10 cellular contexts compared by ENCODE assay signal in genomic region chr19:7872306-7873204, GRCh38. TPM values are rescaled to one million over a fixed set of nuclear protein-coding genes. Genes with fewer than 3 reads are reported as not detected.
DNase-seq lines count a peak whose midpoint lies in the region; ATAC-seq, FAIRE-seq and TF ChIP-seq lines count a peak whose summit lies in the region.
"Had no signal": no experiment of that assay in that cellular context is flagged by ENCODE, and none has a peak within 500 bp of the region (broad histone marks: within the 10 kb centered on the region; RNA-seq: fewer than 3 reads in every experiment).

No MANE protein-coding gene starts in this region.

- H3K4me3 ChIP-seq in left ventricle myocardium inferior (peak overlapping the region; percentile 49), right atrium auricular region (peak overlapping the region in 1 of 2 donors; percentile 30), K562 (peak overlapping the region; percentile 12; the same call in 1 of the 2 replicates), mesenchymal stem cell (ENCODE audit: insufficient read depth in 1 of 2, low read depth in 1 of 2, low read length in 2 of 2) (no peak overlapping the region), sigmoid colon (peak overlapping the region in 2 of 4 donors; percentile 12 to 26)
- H3K4me3 ChIP-seq: right lobe of liver had no signal

- peak overlapping the region; percentile 12 for H2BK15ac ChIP-seq in mesenchymal stem cell (ENCODE audit: low read depth, poor library complexity, severe bottlenecking)

- TF ChIP-seq EP300 in K562 (IDR thresholded peaks at IDR 0.05; ENCODE audit: low read length): no peak
- TF ChIP-seq EP300 in sigmoid colon (IDR thresholded peaks at IDR 0.05): no peak

- no peak for TF ChIP-seq RAD21 in K562 (CRISPR knock-in tag; conservative IDR thresholded peaks at IDR 0.05 in 1 of 2, IDR thresholded peaks at IDR 0.05 in 1 of 2)

- H3K14ac ChIP-seq in mesenchymal stem cell (ENCODE audit: low read length in 2 of 2): peak overlapping the region in 1 of 2 experiments; percentile 72

- H3K27me3 ChIP-seq in left ventricle myocardium inferior (ENCODE audit: low read depth): peaks cover 68% of the 10 kb centered on the region
- peaks cover 0 to 5% of the 10 kb centered on the region in 2 donors for H3K27me3 ChIP-seq in right atrium auricular region
- no peaks in the 10 kb centered on the region; a peak in 1 of 5 replicates for H3K27me3 ChIP-seq in K562 (ENCODE audit: control insufficient read depth in 2 of 2, insufficient read depth in 2 of 2, low read length in 2 of 2)
- peaks cover 30 to 61% of the 10 kb centered on the region in 2 experiments for H3K27me3 ChIP-seq in mesenchymal stem cell (ENCODE audit: control insufficient read depth in 1 of 2, insufficient read depth in 1 of 2, low read length in 2 of 2)
- peaks cover 33 to 57% (median 56%) of the 10 kb centered on the region in 3 donors for H3K27me3 ChIP-seq in sigmoid colon

- POLR2A ChIA-PET in K562 (lab: Yijun Ruan, JAX): interaction anchor here (0.6 to 0.9 kb wide), 5 partner anchors 14 to 45 kb away, joined by 3 read pairs; partner anchors contain the start of genes LRRC8E and MAP2K7

- H2BK12ac ChIP-seq in mesenchymal stem cell (ENCODE audit: low read length in 2 of 2): peak overlapping the region in 1 of 2 experiments; percentile 61

- TF ChIP-seq POLR2A in K562 (conservative IDR thresholded peaks at IDR 0.05) (no peak), sigmoid colon (IDR thresholded peaks at IDR 0.05) (no peak)

- H3K4me2 ChIP-seq in K562 (ENCODE audit: insufficient read depth, low read length) (peak overlapping the region; percentile 68), mesenchymal stem cell (ENCODE audit: low read length, poor library complexity, severe bottlenecking) (peak overlapping the region; percentile 59)

- peak overlapping the region; percentile 28 to 75 for H3K18ac ChIP-seq in mesenchymal stem cell (ENCODE audit: low read depth in 1 of 2, low read length in 2 of 2)

- in situ Hi-C loops in K562 (cut with MboI): no loop called here

- no peaks in the 10 kb centered on the region for H3K9me1 ChIP-seq in K562 (ENCODE audit: control insufficient read depth, insufficient read depth, low read length)

- H3K9me3 ChIP-seq in left ventricle myocardium inferior (replicated peaks): no peaks in the 10 kb centered on the region
- H3K9me3 ChIP-seq in right atrium auricular region: no peaks in the 10 kb centered on the region
- no peaks in the 10 kb centered on the region for H3K9me3 ChIP-seq in K562 (replicated peaks; ENCODE audit: control insufficient read depth, insufficient read depth, low read depth, low read length)
- H3K9me3 ChIP-seq in mesenchymal stem cell (ENCODE audit: control insufficient read depth, low read length): no peaks in the 10 kb centered on the region
- H3K9me3 ChIP-seq in sigmoid colon: no peaks in the 10 kb centered on the region
- H3K9me3 ChIP-seq: lower lobe of right lung, right lobe of liver had no signal

- no peaks in the 10 kb centered on the region for H3K79me1 ChIP-seq in mesenchymal stem cell (replicated peaks; ENCODE audit: low read length, poor library complexity, severe bottlenecking)

- H3K4ac ChIP-seq in mesenchymal stem cell (ENCODE audit: low read depth in 1 of 2, low read length in 2 of 2): no peak overlapping the region

- TF ChIP-seq CTCF in left ventricle myocardium inferior (IDR thresholded peaks at IDR 0.05; ENCODE audit: borderline replicate concordance): no peak
- TF ChIP-seq CTCF in right atrium auricular region (IDR thresholded peaks at IDR 0.05): no peak
- no peak for TF ChIP-seq CTCF in K562 (IDR thresholded peaks at IDR 0.05 in 2 of 3, conservative IDR thresholded peaks at IDR 0.05 in 1 of 3; ENCODE audit: insufficient read depth in 2 of 3, low read depth in 1 of 3, low read length in 3 of 3)
- TF ChIP-seq CTCF in sigmoid colon (IDR thresholded peaks at IDR 0.05): no peak

- peaks cover 50% of the 10 kb centered on the region for H3K4me1 ChIP-seq in left ventricle myocardium inferior
- peaks cover 0 to 49% of the 10 kb centered on the region in 2 donors for H3K4me1 ChIP-seq in right atrium auricular region
- H3K4me1 ChIP-seq in K562 (replicated peaks in 1 of 2; ENCODE audit: control insufficient read depth in 2 of 2, insufficient read depth in 2 of 2, low read length in 2 of 2): peaks cover 13 to 73% of the 10 kb centered on the region in 2 experiments; a peak in 4 of 5 replicates
- peaks cover 53% of the 10 kb centered on the region for H3K4me1 ChIP-seq in mesenchymal stem cell (ENCODE audit: control insufficient read depth, insufficient read depth, low read depth, low read length)
- peaks cover 0 to 55% (median 48%) of the 10 kb centered on the region in 4 donors for H3K4me1 ChIP-seq in sigmoid colon

- no peak overlapping the region for H4K91ac ChIP-seq in mesenchymal stem cell (ENCODE audit: low read length)

- H4K8ac ChIP-seq in mesenchymal stem cell (ENCODE audit: low read length): no peak overlapping the region

- H2BK5ac ChIP-seq in mesenchymal stem cell (ENCODE audit: low read depth, low read length, poor library complexity, severe bottlenecking): no peak overlapping the region

- DNase-seq in left ventricle myocardium inferior: no peak
- no peak for DNase-seq in right atrium auricular region (ENCODE audit: low spot score)
- DNase-seq in K562 (ENCODE audit: extremely low read depth in 1 of 4, low spot score in 3 of 4): no peak
- no peak for DNase-seq in mesenchymal stem cell
- DNase-seq in OCI-M2 (lab: John Stamatoyannopoulos, UW; ENCODE audit: unreplicated experiment): no peak
- no peak for DNase-seq in sigmoid colon
- DNase-seq in RPMI8226: no peak

- no peak overlapping the region for H2AK5ac ChIP-seq in mesenchymal stem cell (ENCODE audit: low read length, severe bottlenecking)

- CTCF ChIA-PET in K562 (lab: Yijun Ruan, JAX; ENCODE audit: low intra/inter-chr PET ratio): interaction anchor here (0.7 to 1.0 kb wide), 2 partner anchors 30 to 304 kb away, joined by 3 read pairs; no protein-coding TSS in a partner anchor

- no peaks in the 10 kb centered on the region for H3K36me3 ChIP-seq in left ventricle myocardium inferior
- no peaks in the 10 kb centered on the region for H3K36me3 ChIP-seq in right atrium auricular region
- H3K36me3 ChIP-seq in K562 (ENCODE audit: control insufficient read depth, insufficient read depth, low read length): no peaks in the 10 kb centered on the region
- no peaks in the 10 kb centered on the region for H3K36me3 ChIP-seq in mesenchymal stem cell (ENCODE audit: control insufficient read depth in 1 of 2, insufficient read depth in 2 of 2, low read depth in 1 of 2, low read length in 2 of 2)
- no peaks in the 10 kb centered on the region for H3K36me3 ChIP-seq in sigmoid colon
- H3K36me3 ChIP-seq: lower lobe of right lung, right lobe of liver had no signal

- H3K27ac ChIP-seq in left ventricle myocardium inferior (replicated peaks) (no peak overlapping the region), right atrium auricular region (no peak overlapping the region), K562 (ENCODE audit: extremely low read depth, low read depth, low read length) (no peak overlapping the region), mesenchymal stem cell (ENCODE audit: low read length, poor library complexity, severe bottlenecking) (no peak overlapping the region), sigmoid colon (no peak overlapping the region)
- H3K27ac ChIP-seq: lower lobe of right lung, right lobe of liver had no signal

- WGBS in K562 (ENCODE audit: insufficient coverage, low coverage, missing lambda C conversion rate): 21% methylated on average over 35 of the region's 47 CpGs
- WGBS in mesenchymal stem cell: 52% methylated on average over 43 of the region's 47 CpGs
- WGBS in sigmoid colon, 2 donors: 54 to 57% methylated on average over 47 of the region's 47 CpGs

- H3K9ac ChIP-seq in K562 (ENCODE audit: insufficient read depth in 1 of 2, low read depth in 2 of 2, low read length in 2 of 2) (peak overlapping the region in 1 of 2 experiments; percentile 65; a peak in 2 of 4 replicates), mesenchymal stem cell (ENCODE audit: low read length) (no peak overlapping the region)

- no peaks in the 10 kb centered on the region for H3K79me2 ChIP-seq in K562 (ENCODE audit: control insufficient read depth, insufficient read depth, low read length)

- H3K23ac ChIP-seq in mesenchymal stem cell (ENCODE audit: low read length in 2 of 2): no peak overlapping the region

- no peak overlapping the region for H2BK120ac ChIP-seq in mesenchymal stem cell (ENCODE audit: low read depth, low read length)

- no peak for FAIRE-seq in K562 (lab: Jason Lieb, UNC)

- BruUV-seq in K562 (replicated peaks; lab: Mats Ljungman, UMichigan): no TSS peak

- peaks cover 13% of the 10 kb centered on the region for H4K20me1 ChIP-seq in K562 (replicated peaks; ENCODE audit: control insufficient read depth, insufficient read depth, low read length)

- peak overlapping the region; percentile 81 for H2AFZ ChIP-seq in K562 (ENCODE audit: low read depth, low read length)
- peak overlapping the region; percentile 47 for H2AFZ ChIP-seq in mesenchymal stem cell (ENCODE audit: low read depth, low read length)

- ATAC-seq in K562: no peak
- ATAC-seq in GM19328 (IDR thresholded peaks at IDR 0.05; ENCODE audit: unreplicated experiment): no peak

- intact Hi-C loops in left ventricle myocardium inferior (cut with micrococcal nuclease) (no loop called here), K562 (cut with micrococcal nuclease) (loop anchor here (5.0 kb wide), 1 partner anchor 50 kb away; the partner anchor contains the start of gene SNAPC2), sigmoid colon (cut with DNase I) (no loop called here)

RNA-seq across cellular contexts. Expression of gene PRR36, which starts 1.6 kb away (rescaled TPM):
- not detected for total RNA-seq in left ventricle myocardium inferior
- not detected for total RNA-seq in right atrium auricular region
- total RNA-seq in K562 (2011; cell fraction: chromatin; rRNA removed; ENCODE audit: low replicate concordance): 0.14 and 0.35 TPM in 2 replicates
- total RNA-seq in K562 (2011; cell fraction: nucleolus; rRNA removed): 0.17 and 0.26 TPM in 2 replicates
- total RNA-seq in K562 (2011; cell fraction: nucleoplasm; rRNA removed): 0.22 and 0.53 TPM in 2 replicates
- 0.05 TPM in 1 of 2 replicates, not detected in the other for total RNA-seq in K562 (2014; rRNA removed)
- not detected in 2 replicates for total RNA-seq in K562 (2014; rRNA removed; fragmentation: Illumina TruSeq; extraction: Trizol)
- 0.04 TPM in 1 of 2 replicates, not detected in the other for total RNA-seq in K562 (2015; rRNA removed; fragmentation: Illumina TruSeq; extraction: Trizol)
- 0.29 and 0.42 TPM in 2 replicates for total RNA-seq in K562 (2021)
- polyA plus RNA-seq in K562 (2011; rRNA removed): 0.07 TPM in 1 of 2 replicates, not detected in the other
- 0.09 and 0.13 TPM in 2 replicates for polyA plus RNA-seq in K562 (2011; cell fraction: cytosol; rRNA removed)
- 0.25 and 0.30 TPM in 2 replicates for polyA plus RNA-seq in K562 (2011; cell fraction: nucleus; rRNA removed)
- polyA plus RNA-seq in K562 (2012): 0.16 and 0.22 TPM in 2 replicates
- 0.06 and 0.14 TPM in 2 replicates for polyA plus RNA-seq in K562 (2014; fragmentation: Illumina TruSeq; extraction: Trizol)
- polyA plus RNA-seq in K562 (2014; fragmentation: Nextera tagmentation; extraction: Ambion mirVana): not detected
- not detected in 2 replicates for polyA plus RNA-seq in K562 (2014; rRNA removed)
- polyA minus RNA-seq in K562 (2011; rRNA and poly(A)+ RNA removed): 0.06 TPM in 1 of 2 replicates, not detected in the other
- 0.29 and 0.82 TPM in 2 replicates for polyA minus RNA-seq in K562 (2011; cell fraction: cytosol; rRNA and poly(A)+ RNA removed)
- 0.11 and 0.13 TPM in 2 replicates for polyA minus RNA-seq in K562 (2011; cell fraction: nucleus; rRNA and poly(A)+ RNA removed)
- 0.32 TPM for polyA plus RNA-seq in mesenchymal stem cell (2013, experiment 1 of 2)
- polyA plus RNA-seq in mesenchymal stem cell (2013, experiment 2 of 2): 0.25 TPM
- not detected for total RNA-seq in sigmoid colon
- under 1 TPM in 2 of 3 donors, not detected in 1; under 0.01 to 0.23 TPM for polyA plus RNA-seq in sigmoid colon

RNA-seq across cellular contexts. Expression of gene LRRC8E, which starts 15.8 kb away (rescaled TPM):
- total RNA-seq in left ventricle myocardium inferior (0.44 TPM), right atrium auricular region (1 to 10 TPM; 1.5 to 2.1 TPM), K562 (2014; rRNA removed) (4.8 TPM in 2 replicates), K562 (2014; rRNA removed; fragmentation: Illumina TruSeq; extraction: Trizol) (1.4 and 3.2 TPM in 2 replicates), K562 (2015; rRNA removed; fragmentation: Illumina TruSeq; extraction: Trizol) (2.6 and 3.1 TPM in 2 replicates), K562 (2021) (5.7 and 7.1 TPM in 2 replicates), sigmoid colon (not detected)
- total RNA-seq in K562 (2011; cell fraction: chromatin; rRNA removed; ENCODE audit: low replicate concordance): 12.2 and 21.7 TPM in 2 replicates
- total RNA-seq in K562 (2011; cell fraction: nucleolus; rRNA removed): 17.6 and 21.2 TPM in 2 replicates
- 11.2 and 13.3 TPM in 2 replicates for total RNA-seq in K562 (2011; cell fraction: nucleoplasm; rRNA removed)
- polyA plus RNA-seq in K562 (2011; rRNA removed) (5.3 and 6.2 TPM in 2 replicates), K562 (2014; fragmentation: Illumina TruSeq; extraction: Trizol) (3.5 and 4.9 TPM in 2 replicates), K562 (2014; fragmentation: Nextera tagmentation; extraction: Ambion mirVana) (under 1 TPM in 1 of 2 experiments, not detected in 1; 0.08 TPM), K562 (2014; rRNA removed) (1.7 and 3.5 TPM in 2 replicates), sigmoid colon (1 to 10 TPM in 2 of 3 donors, under 1 TPM in 1; 0.23 to 1.2 (median 1.2) TPM)
- polyA plus RNA-seq in K562 (2011; cell fraction: cytosol; rRNA removed): 4.5 and 8.1 TPM in 2 replicates
- 4.7 and 5.5 TPM in 2 replicates for polyA plus RNA-seq in K562 (2011; cell fraction: nucleus; rRNA removed)
- 3.0 and 3.6 TPM in 2 replicates for polyA plus RNA-seq in K562 (2012)
- polyA minus RNA-seq in K562 (2011; rRNA and poly(A)+ RNA removed): 4.9 and 6.5 TPM in 2 replicates
- polyA minus RNA-seq in K562 (2011; cell fraction: cytosol; rRNA and poly(A)+ RNA removed): 5.1 and 6.6 TPM in 2 replicates
- polyA minus RNA-seq in K562 (2011; cell fraction: nucleus; rRNA and poly(A)+ RNA removed): 2.3 and 3.1 TPM in 2 replicates
- 3.7 TPM for polyA plus RNA-seq in mesenchymal stem cell (2013, experiment 1 of 2)
- 4.0 TPM for polyA plus RNA-seq in mesenchymal stem cell (2013, experiment 2 of 2)

RNA-seq across cellular contexts. Expression of gene MAP2K7, which starts 31.1 kb away (rescaled TPM):
- total RNA-seq in left ventricle myocardium inferior (24.2 TPM), right atrium auricular region (10 to 100 TPM; 12.0 to 14.4 TPM), K562 (2014; rRNA removed) (19.4 and 23.9 TPM in 2 replicates), K562 (2014; rRNA removed; fragmentation: Illumina TruSeq; extraction: Trizol) (3.1 and 4.1 TPM in 2 replicates), K562 (2015; rRNA removed; fragmentation: Illumina TruSeq; extraction: Trizol) (11.3 and 12.3 TPM in 2 replicates), K562 (2021) (43.8 and 45.8 TPM in 2 replicates), sigmoid colon (10 to 100 TPM; 12.5 to 20.2 (median 17.4) TPM)
- total RNA-seq in K562 (2011; cell fraction: chromatin; rRNA removed; ENCODE audit: low replicate concordance): 34.2 and 92.8 TPM in 2 replicates
- total RNA-seq in K562 (2011; cell fraction: nucleolus; rRNA removed): 57.2 and 57.4 TPM in 2 replicates
- total RNA-seq in K562 (2011; cell fraction: nucleoplasm; rRNA removed): 41.1 and 52.7 TPM in 2 replicates
- polyA plus RNA-seq in K562 (2011; rRNA removed) (14.9 and 15.7 TPM in 2 replicates), K562 (2014; fragmentation: Illumina TruSeq; extraction: Trizol) (14.1 and 27.3 TPM in 2 replicates), K562 (2014; fragmentation: Nextera tagmentation; extraction: Ambion mirVana) (under 1 TPM; 0.51 to 0.99 TPM), K562 (2014; rRNA removed) (37.6 and 40.1 TPM in 2 replicates), sigmoid colon (10 to 100 TPM; 15.6 to 27.8 (median 15.7) TPM)
- 16.0 and 27.0 TPM in 2 replicates for polyA plus RNA-seq in K562 (2011; cell fraction: cytosol; rRNA removed)
- 39.0 and 61.8 TPM in 2 replicates for polyA plus RNA-seq in K562 (2011; cell fraction: nucleus; rRNA removed)
- 29.3 and 31.2 TPM in 2 replicates for polyA plus RNA-seq in K562 (2012)
- polyA minus RNA-seq in K562 (2011; rRNA and poly(A)+ RNA removed): 4.7 and 7.6 TPM in 2 replicates
- polyA minus RNA-seq in K562 (2011; cell fraction: cytosol; rRNA and poly(A)+ RNA removed): 17.0 and 17.8 TPM in 2 replicates
- polyA minus RNA-seq in K562 (2011; cell fraction: nucleus; rRNA and poly(A)+ RNA removed): 14.3 and 15.6 TPM in 2 replicates
- polyA plus RNA-seq in mesenchymal stem cell (2013, experiment 1 of 2): 19.1 TPM
- polyA plus RNA-seq in mesenchymal stem cell (2013, experiment 2 of 2): 18.7 TPM

RNA-seq across cellular contexts. Expression of gene TGFBR3L, which starts 42.1 kb away (rescaled TPM):
- total RNA-seq in left ventricle myocardium inferior (8.2 TPM), right atrium auricular region (10 to 100 TPM; 22.1 to 26.7 TPM), K562 (2014; rRNA removed) (not detected in 2 replicates), K562 (2014; rRNA removed; fragmentation: Illumina TruSeq; extraction: Trizol) (not detected in 2 replicates), K562 (2015; rRNA removed; fragmentation: Illumina TruSeq; extraction: Trizol) (not detected in 2 replicates), K562 (2021) (0.18 TPM in 1 of 2 replicates, not detected in the other), sigmoid colon (1 to 10 TPM in 1 of 4 donors, not detected in 3; 1.8 TPM)
- total RNA-seq in K562 (2011; cell fraction: chromatin; rRNA removed; ENCODE audit: low replicate concordance): 0.69 TPM in 1 of 2 replicates, not detected in the other
- total RNA-seq in K562 (2011; cell fraction: nucleolus; rRNA removed): 0.33 TPM in 1 of 2 replicates, not detected in the other
- not detected in 2 replicates for total RNA-seq in K562 (2011; cell fraction: nucleoplasm; rRNA removed)
- polyA plus RNA-seq in K562 (2011; rRNA removed) (0.08 TPM in 1 of 2 replicates, not detected in the other), K562 (2014; fragmentation: Illumina TruSeq; extraction: Trizol) (not detected in 2 replicates), K562 (2014; fragmentation: Nextera tagmentation; extraction: Ambion mirVana) (not detected), K562 (2014; rRNA removed) (not detected in 2 replicates), sigmoid colon (not detected)
- 0.09 TPM in 2 replicates for polyA plus RNA-seq in K562 (2011; cell fraction: cytosol; rRNA removed)
- 0.15 and 0.58 TPM in 2 replicates for polyA plus RNA-seq in K562 (2011; cell fraction: nucleus; rRNA removed)
- 0.26 and 0.28 TPM in 2 replicates for polyA plus RNA-seq in K562 (2012)
- polyA minus RNA-seq in K562 (2011; rRNA and poly(A)+ RNA removed): not detected in 2 replicates
- not detected in 2 replicates for polyA minus RNA-seq in K562 (2011; cell fraction: cytosol; rRNA and poly(A)+ RNA removed)
- not detected in 2 replicates for polyA minus RNA-seq in K562 (2011; cell fraction: nucleus; rRNA and poly(A)+ RNA removed)
- 3.1 TPM for polyA plus RNA-seq in mesenchymal stem cell (2013, experiment 1 of 2)
- 2.7 TPM for polyA plus RNA-seq in mesenchymal stem cell (2013, experiment 2 of 2)

RNA-seq across cellular contexts. Expression of gene EVI5L, which starts 42.5 kb away (rescaled TPM):
- 22.9 TPM for total RNA-seq in left ventricle myocardium inferior
- 10 to 100 TPM; 14.2 to 17.4 TPM for total RNA-seq in right atrium auricular region
- 2.9 and 11.6 TPM in 2 replicates for total RNA-seq in K562 (2011; cell fraction: chromatin; rRNA removed; ENCODE audit: low replicate concordance)
- total RNA-seq in K562 (2011; cell fraction: nucleolus; rRNA removed): 6.2 and 7.6 TPM in 2 replicates
- 3.4 and 4.6 TPM in 2 replicates for total RNA-seq in K562 (2011; cell fraction: nucleoplasm; rRNA removed)
- 1.0 and 1.1 TPM in 2 replicates for total RNA-seq in K562 (2014; rRNA removed)
- 0.13 and 0.76 TPM in 2 replicates for total RNA-seq in K562 (2014; rRNA removed; fragmentation: Illumina TruSeq; extraction: Trizol)
- total RNA-seq in K562 (2015; rRNA removed; fragmentation: Illumina TruSeq; extraction: Trizol): 0.53 and 0.69 TPM in 2 replicates
- 1.8 and 1.9 TPM in 2 replicates for total RNA-seq in K562 (2021)
- polyA plus RNA-seq in K562 (2011; rRNA removed): 1.4 and 2.8 TPM in 2 replicates
- polyA plus RNA-seq in K562 (2011; cell fraction: cytosol; rRNA removed): 2.5 and 3.6 TPM in 2 replicates
- 4.8 and 5.7 TPM in 2 replicates for polyA plus RNA-seq in K562 (2011; cell fraction: nucleus; rRNA removed)
- 1.2 and 5.4 TPM in 2 replicates for polyA plus RNA-seq in K562 (2012)
- polyA plus RNA-seq in K562 (2014; fragmentation: Illumina TruSeq; extraction: Trizol): 1.5 TPM in 2 replicates
- polyA plus RNA-seq in K562 (2014; fragmentation: Nextera tagmentation; extraction: Ambion mirVana): not detected
- 1.00 and 1.2 TPM in 2 replicates for polyA plus RNA-seq in K562 (2014; rRNA removed)
- 2.9 and 3.4 TPM in 2 replicates for polyA minus RNA-seq in K562 (2011; rRNA and poly(A)+ RNA removed)
- 3.0 and 3.9 TPM in 2 replicates for polyA minus RNA-seq in K562 (2011; cell fraction: cytosol; rRNA and poly(A)+ RNA removed)
- polyA minus RNA-seq in K562 (2011; cell fraction: nucleus; rRNA and poly(A)+ RNA removed): 3.5 and 5.4 TPM in 2 replicates
- polyA plus RNA-seq in mesenchymal stem cell (2013, experiment 1 of 2): 13.3 TPM
- 13.1 TPM for polyA plus RNA-seq in mesenchymal stem cell (2013, experiment 2 of 2)
- total RNA-seq in sigmoid colon: 10 to 100 TPM in 3 of 4 donors, 1 to 10 TPM in 1; 8.4 to 18.6 (median 12.5) TPM
- polyA plus RNA-seq in sigmoid colon: 10 to 100 TPM in 1 of 3 donors, 1 to 10 TPM in 2; 5.3 to 11.4 (median 6.0) TPM

Comparison
In these comparisons a context has a peak if more than half of its experiments do, and no peak if none do; other contexts are left out.
1. H3K4me3 ChIP-seq: peak in left ventricle myocardium inferior (single experiment) and K562 (single experiment); none in mesenchymal stem cell (0 of 2).